ENCODE assay signal across 9 cellular contexts in genomic region chr6:167906899-167907298, GRCh38.
DNase-seq lines count a peak whose midpoint lies in the region; ATAC-seq and TF ChIP-seq lines count a peak whose summit lies in the region.
"Had no signal": no experiment of that assay in that cellular context is flagged by ENCODE, and none has a peak within 500 bp of the region (broad histone marks: within the 10 kb centered on the region; RNA-seq: fewer than 3 reads in every experiment).

No MANE protein-coding gene starts in this region.

- H3K9me3 Mint-ChIP-seq in progenitor cell of endocrine pancreas (ENCODE audit: low read depth), result no peaks in the 10 kb centered on the region

- peaks cover 3% of the 10 kb centered on the region for H3K79me2 ChIP-seq in smooth muscle cell (ENCODE audit: low read depth)

- H3K27ac ChIP-seq in body of pancreas (no peak overlapping the region), right cardiac atrium (ENCODE audit: low read length) (peak overlapping the region; percentile 41), smooth muscle cell (ENCODE audit: low read depth) (no peak overlapping the region)

- DNase-seq in HPDE6-E6E7 (ENCODE audit: extremely low spot score) (peak; percentile 20), body of pancreas (peak in 3 of 4 donors; percentile 46 to 60 (median 51)), right cardiac atrium (peak; percentile 48 to 80 (median 69)), progenitor cell of endocrine pancreas (ENCODE audit: low spot score, unreplicated experiment) (no peak), smooth muscle cell (lab: John Stamatoyannopoulos, UW; ENCODE audit: unreplicated experiment) (no peak), NCI-H1436 (lab: John Stamatoyannopoulos, UW) (no peak), erythroblast (lab: John Stamatoyannopoulos, UW) (no peak)

- 65 to 94% methylated on average over 10 of the region's 10 CpGs for WGBS in body of pancreas, 2 donors
- WGBS in right cardiac atrium, result 35% methylated on average over 10 of the region's 10 CpGs
- 78% methylated on average over 10 of the region's 10 CpGs for WGBS in smooth muscle cell (ENCODE audit: low lambda C conversion rate)

- no peak overlapping the region for H3K9ac ChIP-seq in smooth muscle cell (ENCODE audit: low read depth)

- H3K36me3 ChIP-seq in body of pancreas (replicated peaks in 1 of 2; ENCODE audit: insufficient read depth in 1 of 2, low read depth in 2 of 2), result peaks cover 5 to 8% of the 10 kb centered on the region in 2 donors
- H3K36me3 ChIP-seq in smooth muscle cell (ENCODE audit: low read depth), result peaks cover 6% of the 10 kb centered on the region

- TF ChIP-seq POLR2A in body of pancreas (IDR thresholded peaks at IDR 0.05) (no peak), erythroblast (IDR thresholded peaks at IDR 0.05; ENCODE audit: low read length) (no peak)

- intact Hi-C loops in body of pancreas (cut with DNase I), result no loop called here
- intact Hi-C loops in right cardiac atrium (cut with DNase I), result loop anchor here in 2 of 4 donors (5.0 to 10.0 kb wide), 2 partner anchors 225 to 228 kb away; no protein-coding TSS in a partner anchor

- no peaks in the 10 kb centered on the region for H3K27me3 ChIP-seq in body of pancreas
- no peaks in the 10 kb centered on the region for H3K27me3 ChIP-seq in right cardiac atrium (ENCODE audit: control insufficient read depth, insufficient read depth)
- no peaks in the 10 kb centered on the region for H3K27me3 ChIP-seq in smooth muscle cell (ENCODE audit: low read depth)
- H3K27me3 ChIP-seq: tibial nerve had no signal

- ATAC-seq in body of pancreas, result peak; percentile 70
- ATAC-seq in right cardiac atrium, result peak; percentile 96 to 98
- no peak for ATAC-seq in HG02981 (IDR thresholded peaks at IDR 0.05; ENCODE audit: unreplicated experiment)

- no peaks in the 10 kb centered on the region for H3F3A ChIP-seq in smooth muscle cell (ENCODE audit: low read depth)

- peak overlapping the region; percentile 34 for H3K27ac Mint-ChIP-seq in progenitor cell of endocrine pancreas

- H3K4me1 ChIP-seq in body of pancreas (peaks cover 6% of the 10 kb centered on the region), right cardiac atrium (ENCODE audit: control insufficient read depth, insufficient read depth, low read length) (no peaks in the 10 kb centered on the region), smooth muscle cell (ENCODE audit: low read depth) (no peaks in the 10 kb centered on the region)
- H3K4me1 ChIP-seq: tibial nerve had no signal

- no peak overlapping the region for H3K4me3 Mint-ChIP-seq in progenitor cell of endocrine pancreas (ENCODE audit: low read depth)

- H3K9me3 ChIP-seq in body of pancreas, result no peaks in the 10 kb centered on the region
- H3K9me3 ChIP-seq in right cardiac atrium (ENCODE audit: control insufficient read depth, low read length), result no peaks in the 10 kb centered on the region
- no peaks in the 10 kb centered on the region for H3K9me3 ChIP-seq in smooth muscle cell (replicated peaks; ENCODE audit: low read depth)
- H3K9me3 ChIP-seq: tibial nerve had no signal

- H3K4me1 Mint-ChIP-seq in progenitor cell of endocrine pancreas (ENCODE audit: low read depth), result peaks cover 36% of the 10 kb centered on the region

- no peak overlapping the region for H3K4me3 ChIP-seq in body of pancreas
- no peak overlapping the region for H3K4me3 ChIP-seq in right cardiac atrium (ENCODE audit: low read length)
- H3K4me3 ChIP-seq in smooth muscle cell, result no peak overlapping the region
- H3K4me3 ChIP-seq: tibial nerve had no signal

- no peaks in the 10 kb centered on the region for H4K20me1 ChIP-seq in smooth muscle cell (ENCODE audit: low read depth)

- no peak overlapping the region for H3K4me2 ChIP-seq in smooth muscle cell

- no peak overlapping the region for H2AFZ ChIP-seq in smooth muscle cell (ENCODE audit: low read depth)

- no peaks in the 10 kb centered on the region for H3K27me3 Mint-ChIP-seq in progenitor cell of endocrine pancreas

- peak in 1 of 7 experiments; percentile 19 for TF ChIP-seq CTCF in body of pancreas (IDR thresholded peaks at IDR 0.05)
- TF ChIP-seq CTCF in progenitor cell of endocrine pancreas (IDR thresholded peaks at IDR 0.05; ENCODE audit: unreplicated experiment), result no peak
- TF ChIP-seq CTCF in smooth muscle cell (IDR thresholded peaks at IDR 0.05; ENCODE audit: borderline replicate concordance, insufficient read depth, poor library complexity, severe bottlenecking), result no peak

- peaks cover 42% of the 10 kb centered on the region for H3K36me3 Mint-ChIP-seq in progenitor cell of endocrine pancreas (ENCODE audit: insufficient read depth)

Comparison
In these comparisons a context has a peak if more than half of its experiments do, and no peak if none do; other contexts are left out.
1. DNase-seq: peak in HPDE6-E6E7 (single experiment), body of pancreas (3 of 4) and right cardiac atrium (3 of 3); none in progenitor cell of endocrine pancreas (single experiment), smooth muscle cell (single experiment), NCI-H1436 (single experiment) and erythroblast (0 of 2).